Comparison of ENCODE assay signal across 14 cellular contexts in the genomic region with DNA sequence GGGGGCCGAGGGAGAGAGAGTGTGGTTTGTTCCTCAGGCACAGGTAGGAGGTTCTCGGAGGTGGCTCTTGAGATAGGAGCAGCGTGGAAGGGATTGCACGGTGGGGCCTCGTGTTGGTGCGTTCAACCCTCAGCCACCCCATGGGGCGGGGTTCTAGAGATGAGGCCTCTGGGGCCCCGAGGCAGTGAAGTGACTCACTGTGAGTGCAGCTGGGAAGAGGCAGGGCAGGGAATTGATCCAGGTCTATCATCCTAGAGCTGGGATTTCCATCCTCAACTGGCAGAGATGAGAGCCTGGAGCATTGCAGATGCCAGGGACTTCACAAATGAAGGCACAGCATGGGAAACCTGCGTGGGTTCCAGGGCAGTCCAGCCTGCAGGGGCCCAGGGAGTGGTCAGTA. TPM values are rescaled to one million over a fixed set of nuclear protein-coding genes. Genes with fewer than 3 reads are reported as not detected.
DNase-seq lines count a peak whose midpoint lies in the region; ATAC-seq and TF ChIP-seq lines count a peak whose summit lies in the region.
"Had no signal": no experiment of that assay in that cellular context is flagged by ENCODE, and none has a peak within 500 bp of the region (broad histone marks: within the 10 kb centered on the region; RNA-seq: fewer than 3 reads in every experiment).

No MANE protein-coding gene starts in this region.

- DNase-seq in ACHN (peak; percentile 35), HT1080 (ENCODE audit: low read depth) (peak; percentile 58), brain microvascular endothelial cell (peak; percentile 32), kidney tubule cell (ENCODE audit: low spot score) (peak; percentile 28), adrenal gland (no peak), NCI-H524 treated with DMSO at 0.1 percent for 48 hours (lab: John Stamatoyannopoulos, UW) (no peak)
- no peak for DNase-seq in stimulated activated naive CD8-positive, alpha-beta T cell treated with anti-CD3 and anti-CD28 coated beads, Interleukin-15, amount 100 ng/mL, for 72 hours
- DNase-seq: activated CD8-positive, alpha-beta T cell treated with anti-CD3 and anti-CD28 coated beads for 36 hours; activated naive CD8-positive, alpha-beta T cell treated with anti-CD3 and anti-CD28 coated beads, Interleukin-2, amount 10 ng/mL, durations not matched to agents 7 days and 5 days; AML-193; NCI-H526 treated with DMSO at 0.1 percent for 48 hours; stimulated activated CD4-positive, alpha-beta T cell treated with anti-CD3 and anti-CD28 coated beads, Interleukin-12 subunit alpha, Interleukin-12 subunit beta, amount 100 ng/mL, for 4 hours; stimulated activated CD8-positive, alpha-beta memory T cell treated with anti-CD3 and anti-CD28 coated beads, Interleukin-4, amount 100 ng/mL, for 48 hours had no signal

- TF ChIP-seq CTCF in brain microvascular endothelial cell (IDR thresholded peaks at IDR 0.05; ENCODE audit: low read depth, low read length, missing control alignments) = no peak
- TF ChIP-seq CTCF in adrenal gland (IDR thresholded peaks at IDR 0.05) = no peak

- H3K4me3 ChIP-seq in brain microvascular endothelial cell (ENCODE audit: low read depth, low read length) (no peak overlapping the region), adrenal gland (no peak overlapping the region)

- 62 to 86% (median 71%) methylated on average over 8 to 9 of the region's 9 CpGs for WGBS in adrenal gland, 4 donors

- intact Hi-C loops in adrenal gland (cut with DNase I) = no loop called here

- in situ Hi-C loops in ACHN (cut with HindIII; ENCODE audit: low pct_ligation_motif_present, low pct_unique_long_range_greater_than_20kb, low sequenced_read_pairs) = no loop called here
- in situ Hi-C loops in brain microvascular endothelial cell (cut with HindIII; ENCODE audit: low pct_ligation_motif_present, low sequenced_read_pairs) = no loop called here

- H3K4me1 Mint-ChIP-seq in stimulated activated naive CD8-positive, alpha-beta T cell treated with anti-CD3 and anti-CD28 coated beads, Interleukin-15, amount 100 ng/mL, for 72 hours = peaks cover 18% of the 10 kb centered on the region

- no peak overlapping the region for H3K4me3 Mint-ChIP-seq in stimulated activated naive CD8-positive, alpha-beta T cell treated with anti-CD3 and anti-CD28 coated beads, Interleukin-15, amount 100 ng/mL, for 72 hours
- H3K4me3 Mint-ChIP-seq: activated CD8-positive, alpha-beta T cell treated with anti-CD3 and anti-CD28 coated beads for 36 hours; activated naive CD8-positive, alpha-beta T cell treated with anti-CD3 and anti-CD28 coated beads, Interleukin-2, amount 10 ng/mL, durations not matched to agents 7 days and 5 days had no signal

- no peak overlapping the region for H3K27ac Mint-ChIP-seq in stimulated activated naive CD8-positive, alpha-beta T cell treated with anti-CD3 and anti-CD28 coated beads, Interleukin-15, amount 100 ng/mL, for 72 hours
- H3K27ac Mint-ChIP-seq: activated CD8-positive, alpha-beta T cell treated with anti-CD3 and anti-CD28 coated beads for 36 hours; activated naive CD8-positive, alpha-beta T cell treated with anti-CD3 and anti-CD28 coated beads, Interleukin-2, amount 10 ng/mL, durations not matched to agents 7 days and 5 days had no signal

- TF ChIP-seq POLR2A in adrenal gland (IDR thresholded peaks at IDR 0.05) = no peak

- H3K36me3 ChIP-seq in brain microvascular endothelial cell (replicated peaks) (no peaks in the 10 kb centered on the region), adrenal gland (replicated peaks in 1 of 2) (no peaks in the 10 kb centered on the region)

- no peaks in the 10 kb centered on the region for H3K9me3 ChIP-seq in adrenal gland (replicated peaks in 1 of 3)

- no peak overlapping the region for H3K27ac ChIP-seq in brain microvascular endothelial cell
- no peak overlapping the region for H3K27ac ChIP-seq in adrenal gland

- H3K4me1 ChIP-seq in adrenal gland (replicated peaks in 1 of 2) = peaks cover 5 to 6% of the 10 kb centered on the region in 2 donors

- no peaks in the 10 kb centered on the region for H3K27me3 ChIP-seq in brain microvascular endothelial cell (replicated peaks)
- no peaks in the 10 kb centered on the region for H3K27me3 ChIP-seq in adrenal gland

- no peaks in the 10 kb centered on the region for H3K9me3 Mint-ChIP-seq in stimulated activated naive CD8-positive, alpha-beta T cell treated with anti-CD3 and anti-CD28 coated beads, Interleukin-15, amount 100 ng/mL, for 72 hours
- H3K9me3 Mint-ChIP-seq: activated CD8-positive, alpha-beta T cell treated with anti-CD3 and anti-CD28 coated beads for 36 hours; activated naive CD8-positive, alpha-beta T cell treated with anti-CD3 and anti-CD28 coated beads, Interleukin-2, amount 10 ng/mL, durations not matched to agents 7 days and 5 days had no signal

- no peaks in the 10 kb centered on the region for H3K27me3 Mint-ChIP-seq in stimulated activated naive CD8-positive, alpha-beta T cell treated with anti-CD3 and anti-CD28 coated beads, Interleukin-15, amount 100 ng/mL, for 72 hours
- H3K27me3 Mint-ChIP-seq: activated CD8-positive, alpha-beta T cell treated with anti-CD3 and anti-CD28 coated beads for 36 hours; activated naive CD8-positive, alpha-beta T cell treated with anti-CD3 and anti-CD28 coated beads, Interleukin-2, amount 10 ng/mL, durations not matched to agents 7 days and 5 days had no signal

- no peak for ATAC-seq in GM18909 (IDR thresholded peaks at IDR 0.05; ENCODE audit: poor library complexity, unreplicated experiment)
- ATAC-seq in stimulated activated naive CD8-positive, alpha-beta T cell treated with anti-CD3 and anti-CD28 coated beads, Interleukin-15, amount 100 ng/mL, for 72 hours = no peak
- ATAC-seq: activated CD8-positive, alpha-beta T cell treated with anti-CD3 and anti-CD28 coated beads for 36 hours had no signal

RNA-seq across cellular contexts. Expression of gene SMARCB1, which starts 5.2 kb away (rescaled TPM):
- total RNA-seq in HT1080 (2014; rRNA removed; shearing (Covaris generic)) = 88.6 and 107 TPM in 2 replicates
- 113 and 130 TPM in 2 replicates for polyA plus RNA-seq in HT1080 (2015; cell fraction: cytosol; rRNA removed)
- 63.3 and 72.1 TPM in 2 replicates for polyA plus RNA-seq in HT1080 (2015; cell fraction: nucleus; rRNA removed)
- 10 to 100 TPM; 58.2 to 95.5 (median 78.9) TPM for total RNA-seq in adrenal gland
- 10 to 100 TPM; 41.3 to 77.0 (median 54.9) TPM for polyA plus RNA-seq in adrenal gland

RNA-seq across cellular contexts. Expression of gene MMP11, which starts 8.9 kb away (rescaled TPM):
- total RNA-seq in HT1080 (2014; rRNA removed; shearing (Covaris generic)) = not detected in 2 replicates
- not detected in 2 replicates for polyA plus RNA-seq in HT1080 (2015; cell fraction: cytosol; rRNA removed)
- polyA plus RNA-seq in HT1080 (2015; cell fraction: nucleus; rRNA removed) = not detected in 2 replicates
- total RNA-seq in adrenal gland = 1 to 10 TPM in 7 of 8 donors, under 1 TPM in 1; 0.88 to 6.2 (median 4.3) TPM
- polyA plus RNA-seq in adrenal gland = 1 to 10 TPM in 2 of 3 donors, under 1 TPM in 1; 0.44 to 4.3 (median 1.2) TPM

RNA-seq across cellular contexts. Expression of gene CHCHD10, which starts 13.8 kb away (rescaled TPM):
- total RNA-seq in HT1080 (2014; rRNA removed; shearing (Covaris generic)) = not detected in 2 replicates
- polyA plus RNA-seq in HT1080 (2015; cell fraction: cytosol; rRNA removed) = not detected in 2 replicates
- not detected in 2 replicates for polyA plus RNA-seq in HT1080 (2015; cell fraction: nucleus; rRNA removed)
- total RNA-seq in adrenal gland = 100 to 1,000 TPM in 4 of 8 donors, 10 to 100 TPM in 3, 1 to 10 TPM in 1; 4.6 to 177 (median 103) TPM
- polyA plus RNA-seq in adrenal gland = 100 to 1,000 TPM; 199 to 528 (median 520) TPM

RNA-seq across cellular contexts. Expression of gene C22orf15, which starts 18.7 kb away (rescaled TPM):
- 1.1 TPM in 1 of 2 replicates, not detected in the other for total RNA-seq in HT1080 (2014; rRNA removed; shearing (Covaris generic))
- polyA plus RNA-seq in HT1080 (2015; cell fraction: cytosol; rRNA removed) = 0.34 TPM in 1 of 2 replicates, not detected in the other
- polyA plus RNA-seq in HT1080 (2015; cell fraction: nucleus; rRNA removed) = 0.67 and 3.7 TPM in 2 replicates
- under 1 TPM in 2 of 8 donors, not detected in 6; 0.14 to 0.26 TPM for total RNA-seq in adrenal gland
- under 1 TPM in 2 of 3 donors, not detected in 1; 0.24 to 0.80 TPM for polyA plus RNA-seq in adrenal gland

RNA-seq across cellular contexts. Expression of gene VPREB3, which starts 27.3 kb away (rescaled TPM):
- total RNA-seq in HT1080 (2014; rRNA removed; shearing (Covaris generic)) = not detected in 2 replicates
- polyA plus RNA-seq in HT1080 (2015; cell fraction: cytosol; rRNA removed) = not detected in 2 replicates
- polyA plus RNA-seq in HT1080 (2015; cell fraction: nucleus; rRNA removed) = not detected in 2 replicates
- 10 to 100 TPM in 3 of 8 donors, 1 to 10 TPM in 5; 2.2 to 38.7 (median 3.8) TPM for total RNA-seq in adrenal gland
- 10 to 100 TPM; 16.7 to 42.2 (median 37.6) TPM for polyA plus RNA-seq in adrenal gland
- total RNA-seq: activated CD8-positive, alpha-beta T cell treated with anti-CD3 and anti-CD28 coated beads for 36 hours; activated naive CD8-positive, alpha-beta T cell treated with anti-CD3 and anti-CD28 coated beads, Interleukin-2, amount 10 ng/mL, durations not matched to agents 7 days and 5 days had no signal

Comparison
In these comparisons a context has a peak if more than half of its experiments do, and no peak if none do; other contexts are left out.
1. DNase-seq: peak in ACHN (single experiment), HT1080 (single experiment), brain microvascular endothelial cell (single experiment) and kidney tubule cell (single experiment); none in adrenal gland (0 of 7), NCI-H524 treated with DMSO at 0.1 percent for 48 hours (single experiment) and stimulated activated naive CD8-positive, alpha-beta T cell treated with anti-CD3 and anti-CD28 coated beads, Interleukin-15, amount 100 ng/mL, for 72 hours (0 of 2).